Comparison of ENCODE assay signal across 8 cellular contexts in genomic region chr1:113388621-113389355, GRCh38. TPM values are rescaled to one million over a fixed set of nuclear protein-coding genes. Genes with fewer than 3 reads are reported as not detected.
A peak's percentile ranks its signal among the peaks of the same experiment; 100 is the strongest.
DNase-seq lines count a peak whose midpoint lies in the region; ATAC-seq and TF ChIP-seq lines count a peak whose summit lies in the region.

No MANE protein-coding gene starts in this region.

- H3K4me2 ChIP-seq in OCI-LY7 (ENCODE audit: low read length) = peak overlapping the region; percentile 67

- peak overlapping the region; percentile 84 for H3K4me3 Mint-ChIP-seq in central memory CD8-positive, alpha-beta T cell

- TF ChIP-seq CTCF in OCI-LY7 (conservative IDR thresholded peaks at IDR 0.05; ENCODE audit: low read length) = no peak

- POLR2A ChIA-PET in OCI-LY7 (lab: Charles Lee) = interaction anchor here (0.9 to 1.4 kb wide), 2 partner anchors 15 to 19 kb away, joined by 3 read pairs; no protein-coding TSS in a partner anchor

- H3K9me3 ChIP-seq in OCI-LY7 (ENCODE audit: low read length) = no peaks in the 10 kb centered on the region

- BruUV-seq in OCI-LY7 (replicated peaks; lab: Mats Ljungman, UMichigan) = no TSS peak

- peaks cover 23% of the 10 kb centered on the region for H3K27me3 Mint-ChIP-seq in central memory CD8-positive, alpha-beta T cell

- peaks cover 8% of the 10 kb centered on the region; the same call in 1 of the 2 replicates for H4K20me1 ChIP-seq in OCI-LY7 (ENCODE audit: insufficient read depth, low read length)

- no peaks in the 10 kb centered on the region for H3K36me3 ChIP-seq in OCI-LY7 (ENCODE audit: insufficient read depth, low read length)

- H3K4me3 ChIP-seq in OCI-LY7 (ENCODE audit: low read depth, low read length, poor library complexity, severe bottlenecking) = peak overlapping the region; percentile 85

- intact Hi-C loops in OCI-LY7 (cut with micrococcal nuclease; ENCODE audit: unreplicated experiment) = no loop called here

- DNase-seq in NCI-H2227 (lab: John Stamatoyannopoulos, UW; ENCODE audit: unreplicated experiment) (peak; percentile 18), NCI-H2227 treated with DMSO at 0.1 percent for 48 hours (lab: John Stamatoyannopoulos, UW) (no peak), OCI-LY7 (ENCODE audit: low spot score) (no peak), myocyte (ENCODE audit: low read depth) (peak; percentile 55), substantia nigra (lab: John Stamatoyannopoulos, UW) (no peak), AML-193 (lab: John Stamatoyannopoulos, UW) (no peak)
- no peak for DNase-seq in central memory CD8-positive, alpha-beta T cell (ENCODE audit: low spot score in 2 of 2)

- H3K27ac ChIP-seq in OCI-LY7 (ENCODE audit: low read depth, low read length, poor library complexity, severe bottlenecking) = no peak overlapping the region
- no peak overlapping the region for H3K27ac ChIP-seq in substantia nigra (ENCODE audit: low read depth, low read length, poor library complexity, severe bottlenecking)

- peak overlapping the region; percentile 92; the same call in 1 of the 2 replicates for H2AFZ ChIP-seq in OCI-LY7 (ENCODE audit: low read length)

- peaks cover 18% of the 10 kb centered on the region for H3K4me1 ChIP-seq in OCI-LY7 (ENCODE audit: insufficient read depth, low read length, poor library complexity, severe bottlenecking)

- H3K4me1 Mint-ChIP-seq in central memory CD8-positive, alpha-beta T cell = peaks cover 23% of the 10 kb centered on the region

- H3K79me2 ChIP-seq in OCI-LY7 (ENCODE audit: insufficient read depth, low read depth, low read length) = no peaks in the 10 kb centered on the region

- H3K36me3 Mint-ChIP-seq in central memory CD8-positive, alpha-beta T cell (ENCODE audit: insufficient read depth) = peaks cover 2% of the 10 kb centered on the region

- no peaks in the 10 kb centered on the region for H3K9me2 ChIP-seq in OCI-LY7 (ENCODE audit: insufficient read depth, low read length)

- CTCF ChIA-PET in OCI-LY7 (lab: Charles Lee; ENCODE audit: unreplicated experiment) = no interaction called here

- no peaks in the 10 kb centered on the region for H3K9me3 Mint-ChIP-seq in central memory CD8-positive, alpha-beta T cell

- no peak overlapping the region for H3K27ac Mint-ChIP-seq in central memory CD8-positive, alpha-beta T cell (ENCODE audit: low read depth)

- ATAC-seq in central memory CD8-positive, alpha-beta T cell (replicated peaks; ENCODE audit: extremely low read depth, poor library complexity, severe bottlenecking) = no peak
- no peak for ATAC-seq in HG03039 (IDR thresholded peaks at IDR 0.05; ENCODE audit: unreplicated experiment)

RNA-seq across cellular contexts. Expression of gene MAGI3, which starts 1.5 kb away (rescaled TPM):
- total RNA-seq in OCI-LY7 (2014; rRNA removed; shearing (Covaris generic)) = 2.9 and 4.7 TPM in 2 replicates
- 7.8 and 8.5 TPM in 2 replicates for total RNA-seq in OCI-LY7 (2022)
- total RNA-seq in myocyte = 6.6 and 8.4 TPM in 2 replicates
- polyA plus RNA-seq in myocyte (2012) = 2.3 TPM

Comparison
In these comparisons a context has a peak if more than half of its experiments do, and no peak if none do; other contexts are left out.
1. DNase-seq: peak in NCI-H2227 (single experiment) and myocyte (single experiment); none in NCI-H2227 treated with DMSO at 0.1 percent for 48 hours (single experiment), OCI-LY7 (single experiment), central memory CD8-positive, alpha-beta T cell (0 of 2), substantia nigra (0 of 49) and AML-193 (0 of 2).